19 cellular contexts compared by ENCODE assay signal in the genomic region with DNA sequence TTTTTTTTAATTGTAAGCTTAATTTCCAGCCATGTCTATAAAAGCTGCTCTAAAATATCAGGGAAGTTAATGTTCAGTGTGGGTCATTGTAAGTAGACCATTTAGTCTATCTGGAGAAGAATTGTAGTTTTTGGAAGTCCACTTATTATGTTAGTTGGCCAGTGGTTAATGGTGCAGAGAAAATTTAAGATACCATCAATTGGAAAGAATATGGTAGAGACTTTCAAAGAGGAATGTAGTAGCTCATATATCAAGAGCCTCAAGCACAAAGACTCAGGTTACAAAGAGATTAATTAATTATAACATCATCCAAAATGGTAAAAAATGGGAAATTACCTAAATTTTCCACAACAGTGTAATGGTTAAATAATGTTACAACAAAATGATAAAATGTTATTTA.
"Had no signal": no experiment of that assay in that cellular context is flagged by ENCODE, and none has a peak within 500 bp of the region (broad histone marks: within the 10 kb centered on the region; RNA-seq: fewer than 3 reads in every experiment).

No MANE protein-coding gene starts in this region.

- DNase-seq: dermis blood vessel endothelial cell; dorsolateral prefrontal cortex; effector CD4-positive, alpha-beta T cell; effector memory CD4-positive, alpha-beta T cell; foreskin keratinocyte; heart left ventricle; hypothalamus; immature natural killer cell; islet precursor cell; kidney; kidney glomerular epithelial cell; left colon; left lung; left ventricle myocardium superior; lower lobe of right lung; mesenchymal stem cell; mucosa of descending colon; naive B cell had no signal

- ATAC-seq: foreskin keratinocyte, gastroesophageal sphincter, heart left ventricle, left colon, left lung, left ventricle myocardium superior, lower lobe of right lung, mucosa of descending colon had no signal
